8 cellular contexts compared by ENCODE assay signal in genomic region chr15:62394079-62394478, GRCh38.
"Had no signal": no experiment of that assay in that cellular context is flagged by ENCODE, and none has a peak within 500 bp of the region (broad histone marks: within the 10 kb centered on the region; RNA-seq: fewer than 3 reads in every experiment).

No MANE protein-coding gene starts in this region.

- H3K27me3 ChIP-seq: gastroesophageal sphincter, hepatocyte had no signal

- DNase-seq: activated effector memory CD4-positive, alpha-beta T cell treated with anti-CD3 and anti-CD28 coated beads, Interleukin-2, amount 50 U/mL, for 16 hours; activated T-cell treated with anti-CD3 and anti-CD28 coated beads, Interleukin-2, amount 50 U/mL, for 24 hours; small intestine; T-helper 2 cell had no signal

- H3K27ac ChIP-seq: hepatocyte, parathyroid adenoma had no signal

- H3K4me3 ChIP-seq: gastroesophageal sphincter, hepatocyte had no signal

- H3K9ac ChIP-seq: parathyroid adenoma had no signal

- ATAC-seq: gastroesophageal sphincter; stimulated activated memory B cell treated with anti-CD40 and anti-IgM and Interleukin-4, amounts not matched to agents 10 μg/mL and 1 μg/mL and 100 μg/mL, for 72 hours had no signal

- H3K9me3 ChIP-seq: gastroesophageal sphincter had no signal

- H3K36me3 ChIP-seq: gastroesophageal sphincter had no signal
